In the genomic region with DNA sequence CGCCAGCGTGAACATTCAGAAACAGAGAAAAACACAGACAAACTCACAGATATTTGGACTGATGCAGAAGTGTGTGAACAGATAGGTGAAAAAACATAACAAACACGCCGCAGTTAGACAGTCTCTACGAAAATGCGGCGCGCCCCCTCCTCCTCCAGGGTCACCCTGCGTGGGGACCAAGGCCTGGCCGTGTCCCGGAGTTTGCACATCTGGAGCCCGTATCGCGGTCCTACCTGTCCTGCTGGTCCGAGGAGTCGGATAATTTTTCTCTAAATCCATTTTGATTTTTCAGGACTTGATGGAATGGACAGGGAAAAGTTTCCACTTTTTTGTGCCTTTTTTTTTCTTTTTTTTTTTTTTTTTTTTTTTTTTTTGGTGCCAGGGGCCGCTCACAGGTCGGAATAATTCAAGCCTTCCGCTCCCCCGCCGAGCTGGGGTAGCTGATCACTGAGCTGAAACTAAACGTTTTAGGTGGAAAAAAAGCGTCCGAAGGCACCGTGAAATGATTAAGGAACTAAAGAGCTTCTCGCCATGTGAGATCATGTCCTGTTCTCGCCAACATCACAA, we compare ENCODE assay signal across 1 cellular context.
TF ChIP-seq lines count a peak whose summit lies in the region.

PAX5 (minus strand) TSS at position 516 of the 567 bp plus-strand sequence; CDS start at position 279, 237 bp downstream.

TF ChIP-seq in GM23338, 12 proteins besides CTCF, POLR2A, EP300 and RAD21:
- TF ChIP-seq ZNF462 (CRISPR knock-in tag; IDR thresholded peaks at IDR 0.05) (no peak), POLR2AphosphoS5 (IDR thresholded peaks at IDR 0.05; ENCODE audit: low read depth) (no peak), ZNF114 (CRISPR knock-in tag; IDR thresholded peaks at IDR 0.05) (no peak), STAT1 (IDR thresholded peaks at IDR 0.05; ENCODE audit: unreplicated experiment) (no peak), JUNB (IDR thresholded peaks at IDR 0.05; ENCODE audit: unreplicated experiment) (no peak), EZH2 (IDR thresholded peaks at IDR 0.05; ENCODE audit: low read depth, unreplicated experiment) (no peak), EZH2phosphoT487 (IDR thresholded peaks at IDR 0.05; ENCODE audit: unreplicated experiment) (no peak), NANOG (IDR thresholded peaks at IDR 0.05; ENCODE audit: borderline replicate concordance) (no peak), ZNF331 (CRISPR knock-in tag; IDR thresholded peaks at IDR 0.05; ENCODE audit: low read depth) (no peak), CREB1 (CRISPR knock-in tag; IDR thresholded peaks at IDR 0.05; ENCODE audit: low read depth) (no peak)
- TF ChIP-seq, protein P1, sequence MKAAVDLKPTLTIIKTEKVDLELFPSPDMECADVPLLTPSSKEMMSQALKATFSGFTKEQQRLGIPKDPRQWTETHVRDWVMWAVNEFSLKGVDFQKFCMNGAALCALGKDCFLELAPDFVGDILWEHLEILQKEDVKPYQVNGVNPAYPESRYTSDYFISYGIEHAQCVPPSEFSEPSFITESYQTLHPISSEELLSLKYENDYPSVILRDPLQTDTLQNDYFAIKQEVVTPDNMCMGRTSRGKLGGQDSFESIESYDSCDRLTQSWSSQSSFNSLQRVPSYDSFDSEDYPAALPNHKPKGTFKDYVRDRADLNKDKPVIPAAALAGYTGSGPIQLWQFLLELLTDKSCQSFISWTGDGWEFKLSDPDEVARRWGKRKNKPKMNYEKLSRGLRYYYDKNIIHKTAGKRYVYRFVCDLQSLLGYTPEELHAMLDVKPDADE (IDR thresholded peaks at IDR 0.05): no peak
- TF ChIP-seq, protein P2, sequence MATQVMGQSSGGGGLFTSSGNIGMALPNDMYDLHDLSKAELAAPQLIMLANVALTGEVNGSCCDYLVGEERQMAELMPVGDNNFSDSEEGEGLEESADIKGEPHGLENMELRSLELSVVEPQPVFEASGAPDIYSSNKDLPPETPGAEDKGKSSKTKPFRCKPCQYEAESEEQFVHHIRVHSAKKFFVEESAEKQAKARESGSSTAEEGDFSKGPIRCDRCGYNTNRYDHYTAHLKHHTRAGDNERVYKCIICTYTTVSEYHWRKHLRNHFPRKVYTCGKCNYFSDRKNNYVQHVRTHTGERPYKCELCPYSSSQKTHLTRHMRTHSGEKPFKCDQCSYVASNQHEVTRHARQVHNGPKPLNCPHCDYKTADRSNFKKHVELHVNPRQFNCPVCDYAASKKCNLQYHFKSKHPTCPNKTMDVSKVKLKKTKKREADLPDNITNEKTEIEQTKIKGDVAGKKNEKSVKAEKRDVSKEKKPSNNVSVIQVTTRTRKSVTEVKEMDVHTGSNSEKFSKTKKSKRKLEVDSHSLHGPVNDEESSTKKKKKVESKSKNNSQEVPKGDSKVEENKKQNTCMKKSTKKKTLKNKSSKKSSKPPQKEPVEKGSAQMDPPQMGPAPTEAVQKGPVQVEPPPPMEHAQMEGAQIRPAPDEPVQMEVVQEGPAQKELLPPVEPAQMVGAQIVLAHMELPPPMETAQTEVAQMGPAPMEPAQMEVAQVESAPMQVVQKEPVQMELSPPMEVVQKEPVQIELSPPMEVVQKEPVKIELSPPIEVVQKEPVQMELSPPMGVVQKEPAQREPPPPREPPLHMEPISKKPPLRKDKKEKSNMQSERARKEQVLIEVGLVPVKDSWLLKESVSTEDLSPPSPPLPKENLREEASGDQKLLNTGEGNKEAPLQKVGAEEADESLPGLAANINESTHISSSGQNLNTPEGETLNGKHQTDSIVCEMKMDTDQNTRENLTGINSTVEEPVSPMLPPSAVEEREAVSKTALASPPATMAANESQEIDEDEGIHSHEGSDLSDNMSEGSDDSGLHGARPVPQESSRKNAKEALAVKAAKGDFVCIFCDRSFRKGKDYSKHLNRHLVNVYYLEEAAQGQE (IDR thresholded peaks at IDR 0.05; ENCODE audit: unreplicated experiment): no peak
